Comparison of ENCODE assay signal across 8 cellular contexts in genomic region chr22:26656896-26657851, GRCh38. TPM values are rescaled to one million over a fixed set of nuclear protein-coding genes. Genes with fewer than 3 reads are reported as not detected.
DNase-seq lines count a peak whose midpoint lies in the region; ATAC-seq and TF ChIP-seq lines count a peak whose summit lies in the region.

MIAT (plus strand) TSS chr22:26657588.

- H3K4me3 Mint-ChIP-seq in natural killer cell, result peak within 1 kb of the TSS; percentile 90

- no peaks in the 10 kb centered on the region for H3K36me3 Mint-ChIP-seq in natural killer cell

- no peak within 1 kb of the TSS for H3K27ac ChIP-seq in thymus (ENCODE audit: low read depth)

- no peaks in the 10 kb centered on the region for H3K36me3 ChIP-seq in thymus (ENCODE audit: control insufficient read depth, insufficient read depth)

- peak within 1 kb of the TSS; percentile 77 to 88 for H3K27ac Mint-ChIP-seq in natural killer cell

- peak; percentile 24 for DNase-seq in EL
- DNase-seq in Jurkat, Clone E6-1 (ENCODE audit: low read depth, low spot score), result no peak
- DNase-seq in activated CD4-positive, alpha-beta T cell treated with anti-CD3 and anti-CD28 coated beads, Interleukin-2, amount 50 U/mL, for 1 hour, result peak; percentile 65
- peak; percentile 45 for DNase-seq in effector CD8-positive, alpha-beta T cell (lab: John Stamatoyannopoulos, UW)
- peak; percentile 62 for DNase-seq in natural killer cell
- DNase-seq in NAMALWA (ENCODE audit: low spot score), result no peak

- ATAC-seq in natural killer cell (peak; percentile 86 to 91 (median 90)), HG02970 (IDR thresholded peaks at IDR 0.05; ENCODE audit: low FRiP score, unreplicated experiment) (no peak)

- H3K27me3 Mint-ChIP-seq in natural killer cell (ENCODE audit: low read depth in 2 of 2), result peaks cover 0 to 8% of the 10 kb centered on the region in 2 donors

- H3K4me1 Mint-ChIP-seq in natural killer cell, result peaks cover 18 to 33% of the 10 kb centered on the region in 2 donors

- no peak for TF ChIP-seq CTCF in natural killer cell (IDR thresholded peaks at IDR 0.05)

- intact Hi-C loops in natural killer cell (cut with micrococcal nuclease), result loop anchor here (2.0 kb wide), 1 partner anchor 14 kb away; no protein-coding TSS in a partner anchor

- no peaks in the 10 kb centered on the region for H3K9me3 Mint-ChIP-seq in natural killer cell

- H3K4me3 ChIP-seq in Jurkat, Clone E6-1 (ENCODE audit: low read length), result peak within 1 kb of the TSS; percentile 54
- H3K4me3 ChIP-seq in thymus (ENCODE audit: low read length), result peak within 1 kb of the TSS; percentile 43

- peaks cover 1% of the 10 kb centered on the region for H3K9me3 ChIP-seq in thymus (ENCODE audit: control insufficient read depth)

- H3K4me1 ChIP-seq in thymus (ENCODE audit: control insufficient read depth, insufficient read depth, low read length), result peaks cover 22% of the 10 kb centered on the region

- H3K27me3 ChIP-seq in thymus (ENCODE audit: control insufficient read depth, insufficient read depth), result peaks cover 22% of the 10 kb centered on the region

- 5% methylated on average over 62 of the region's 62 CpGs for WGBS in thymus

RNA-seq across cellular contexts. Expression of gene MIAT, which starts in this region (rescaled TPM):
- polyA plus RNA-seq in Jurkat, Clone E6-1 (2012; ENCODE audit: insufficient read depth, insufficient read length), result 5.9 TPM
- total RNA-seq in natural killer cell, result 100 to 1,000 TPM in 1 of 3 donors, 10 to 100 TPM in 2; 75.3 to 105 (median 76.3) TPM
- 2.9 TPM for polyA plus RNA-seq in thymus

Comparison
In these comparisons a context has a peak if more than half of its experiments do, and no peak if none do; other contexts are left out.
1. DNase-seq: peak in EL (single experiment), activated CD4-positive, alpha-beta T cell treated with anti-CD3 and anti-CD28 coated beads, Interleukin-2, amount 50 U/mL, for 1 hour (single experiment), effector CD8-positive, alpha-beta T cell (single experiment) and natural killer cell (single experiment); none in Jurkat, Clone E6-1 (single experiment) and NAMALWA (single experiment).